In genomic region chr20:63025534-63026331, GRCh38 we compare ENCODE assay signal across 1 cellular context.
TF ChIP-seq lines count a peak whose summit lies in the region.

No MANE protein-coding gene starts in this region.

TF ChIP-seq in H1, 55 proteins besides CTCF, POLR2A, EP300 and RAD21 (continued from another document):
- TF ChIP-seq CHD7 (IDR thresholded peaks at IDR 0.05; ENCODE audit: insufficient replicate concordance, low read length) (no peak), SAP30 (IDR thresholded peaks at IDR 0.05; ENCODE audit: insufficient read depth, insufficient replicate concordance, low read length) (no peak), EGR1 (IDR thresholded peaks at IDR 0.05; ENCODE audit: borderline replicate concordance, low read depth, low read length) (no peak), JUN (IDR thresholded peaks at IDR 0.05; ENCODE audit: low read depth, low read length) (no peak), SP1 (IDR thresholded peaks at IDR 0.05; ENCODE audit: low read depth, low read length) (no peak), KDM5A (IDR thresholded peaks at IDR 0.05; ENCODE audit: low read length) (no peak), POLR2AphosphoS5 (IDR thresholded peaks at IDR 0.05; ENCODE audit: low read depth, low read length) (no peak), FOSL1 (IDR thresholded peaks at IDR 0.05; ENCODE audit: insufficient read depth, low read depth, low read length) (no peak)
TF ChIP-seq in H1: peak in this region for 0.
